Comparison of ENCODE assay signal across 3 cellular contexts in the genomic region with DNA sequence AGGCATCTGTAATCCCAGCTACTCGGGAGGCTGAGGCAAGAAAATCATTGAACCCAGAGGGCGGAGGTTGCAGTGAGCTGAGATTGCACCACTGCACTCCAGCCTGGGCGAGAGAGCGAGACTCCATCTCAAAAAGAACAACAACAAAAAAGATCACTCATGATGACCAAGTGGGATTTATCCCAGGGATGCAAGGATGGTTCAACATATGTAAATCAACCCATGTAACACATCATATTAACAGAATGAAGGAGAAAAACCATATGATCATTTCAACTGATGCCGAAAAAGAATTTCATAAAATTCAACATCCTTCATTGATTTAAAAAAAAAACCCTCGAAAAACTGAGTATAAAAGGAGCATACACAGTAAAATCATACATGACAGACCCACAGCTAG. TPM values are rescaled to one million over a fixed set of nuclear protein-coding genes. Genes with fewer than 3 reads are reported as not detected.
"Had no signal": no experiment of that assay in that cellular context is flagged by ENCODE, and none has a peak within 500 bp of the region (broad histone marks: within the 10 kb centered on the region; RNA-seq: fewer than 3 reads in every experiment).

No MANE protein-coding gene starts in this region.

RNA-seq across cellular contexts. Expression of gene ZNF695, which starts 3.8 kb away (rescaled TPM):
- total RNA-seq: thoracic aorta, upper lobe of right lung, ureter had no signal
